17 cellular contexts compared by ENCODE assay signal in the genomic region with DNA sequence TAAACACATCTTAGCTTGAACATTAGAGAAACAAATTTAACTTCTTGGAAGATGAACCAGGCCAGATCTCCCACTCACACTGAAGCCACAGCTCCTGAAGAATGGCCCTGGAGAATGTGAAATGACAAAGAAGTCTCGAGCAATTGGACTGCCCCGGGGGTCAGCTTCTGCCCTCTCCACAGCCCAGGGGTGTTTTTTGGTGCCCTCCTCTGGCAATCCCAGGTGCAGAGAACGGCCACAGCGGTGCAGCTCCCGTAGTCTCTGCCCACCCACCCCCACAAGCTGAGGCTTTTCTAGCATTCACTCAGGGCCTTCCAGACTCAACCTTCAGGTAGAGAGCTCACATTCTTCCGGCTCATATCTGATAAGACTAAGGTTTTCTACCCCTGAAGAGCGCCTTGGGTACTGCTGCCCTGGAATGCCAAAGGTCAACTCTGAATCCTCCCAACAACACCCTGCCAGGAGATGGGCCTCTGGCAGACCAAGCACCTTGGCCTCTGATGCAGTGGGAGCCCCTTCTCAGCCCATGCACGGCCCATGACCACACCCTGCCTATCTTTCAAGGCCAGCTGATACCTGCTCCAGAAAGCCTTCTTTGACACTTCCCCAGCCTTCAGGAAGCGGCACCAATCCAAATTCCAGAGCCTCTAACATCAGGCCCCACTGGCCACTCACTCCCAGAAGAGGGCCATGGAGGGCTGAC.
DNase-seq lines count a peak whose midpoint lies in the region; ATAC-seq, FAIRE-seq and TF ChIP-seq lines count a peak whose summit lies in the region.
"Had no signal": no experiment of that assay in that cellular context is flagged by ENCODE, and none has a peak within 500 bp of the region (broad histone marks: within the 10 kb centered on the region; RNA-seq: fewer than 3 reads in every experiment).

No MANE protein-coding gene starts in this region.

- no peak for TF ChIP-seq EP300 in A549 (IDR thresholded peaks at IDR 0.05)

- TF ChIP-seq POLR2A in A549 (IDR thresholded peaks at IDR 0.05; ENCODE audit: low read length), result no peak

- CTCF ChIA-PET in A549 (lab: Yijun Ruan, JAX), result interaction anchor here (1.3 to 1.5 kb wide), 2 partner anchors 32 to 42 kb away, joined by 3 read pairs; no protein-coding TSS in a partner anchor
- CTCF ChIA-PET in A673 (lab: Charles Lee), result no interaction called here

- H3K4me1 ChIP-seq in A549 (peaks cover 16% of the 10 kb centered on the region), endodermal cell (ENCODE audit: control insufficient read depth, insufficient read depth, low read length) (no peaks in the 10 kb centered on the region), parathyroid adenoma (peaks cover 40% of the 10 kb centered on the region), A673 (ENCODE audit: insufficient read depth, low read length, poor library complexity, severe bottlenecking) (no peaks in the 10 kb centered on the region)

- H3K4me3 ChIP-seq in A549 (no peak overlapping the region), H7 (ENCODE audit: insufficient read depth, low read depth, low read length) (no peak overlapping the region), endodermal cell (ENCODE audit: low read length) (no peak overlapping the region), parathyroid adenoma (ENCODE audit: low read depth, low read length) (no peak overlapping the region), A673 (ENCODE audit: low read depth, low read length, poor library complexity, severe bottlenecking) (no peak overlapping the region)
- H3K4me3 ChIP-seq: SJSA1 had no signal

- H3K4me3 Mint-ChIP-seq in endodermal cell, result no peak overlapping the region

- H2AFZ ChIP-seq in parathyroid adenoma, result peak overlapping the region; percentile 48

- H3K36me3 Mint-ChIP-seq in endodermal cell (ENCODE audit: low read depth), result no peaks in the 10 kb centered on the region

- POLR2A ChIA-PET in A549 (lab: Yijun Ruan, JAX) (interaction anchor here (1.1 kb wide), 1 partner anchor 13 kb away, joined by 7 read pairs; no protein-coding TSS in a partner anchor), A673 (lab: Charles Lee; ENCODE audit: low non-redundant PET) (no interaction called here)

- H3K4me2 ChIP-seq in A549 (no peak overlapping the region), parathyroid adenoma (ENCODE audit: low read length) (no peak overlapping the region)

- no peak overlapping the region for H3K27ac Mint-ChIP-seq in endodermal cell

- no peak for TF ChIP-seq RAD21 in A549 (conservative IDR thresholded peaks at IDR 0.05 in 1 of 2, IDR thresholded peaks at IDR 0.05 in 1 of 2)

- no TSS peak for BruUV-seq in A673 (replicated peaks; lab: Mats Ljungman, UMichigan)

- peaks cover 59% of the 10 kb centered on the region for H3K27me3 Mint-ChIP-seq in endodermal cell (ENCODE audit: insufficient read depth)

- intact Hi-C loops in A673 (cut with micrococcal nuclease; ENCODE audit: unreplicated experiment), result no loop called here

- no peak for DNase-seq in A549 (ENCODE audit: low read depth in 1 of 2, low spot score in 1 of 2)
- DNase-seq in H7, result peak; percentile 70
- DNase-seq in endodermal cell, result peak; percentile 56
- no peak for DNase-seq in A673 (ENCODE audit: low spot score)
- DNase-seq in NCI-H446 treated with DMSO at 0.1 percent for 48 hours (lab: John Stamatoyannopoulos, UW), result no peak
- DNase-seq in NCI-H2029 treated with DMSO at 0.1 percent for 48 hours (lab: John Stamatoyannopoulos, UW), result no peak
- DNase-seq: ACHN, AML-193, COR-L47, NCI-H1105 treated with DMSO at 0.1 percent for 48 hours, NCI-H1694 treated with DMSO at 0.1 percent for 48 hours, NCI-H226, NCI-H526, RPMI8226 had no signal

- FAIRE-seq in A549 (lab: Jason Lieb, UNC), result no peak

- H3K9ac ChIP-seq in endodermal cell (ENCODE audit: extremely low read depth, low read length, poor library complexity, severe bottlenecking) (no peak overlapping the region), parathyroid adenoma (no peak overlapping the region)

- H3K36me3 ChIP-seq in H7 (replicated peaks; ENCODE audit: control insufficient read depth, insufficient read depth, low read length) (no peaks in the 10 kb centered on the region), endodermal cell (ENCODE audit: control insufficient read depth, insufficient read depth, low read length) (no peaks in the 10 kb centered on the region), parathyroid adenoma (ENCODE audit: control insufficient read depth, insufficient read depth, low read length) (no peaks in the 10 kb centered on the region), A673 (ENCODE audit: insufficient read depth, low read length, poor library complexity, severe bottlenecking) (no peaks in the 10 kb centered on the region)
- H3K36me3 ChIP-seq: SJSA1 had no signal

- H3K79me2 ChIP-seq in parathyroid adenoma, result no peaks in the 10 kb centered on the region

- H3K27me3 ChIP-seq in H7 (ENCODE audit: control insufficient read depth, insufficient read depth, low read length) (no peaks in the 10 kb centered on the region), endodermal cell (ENCODE audit: control insufficient read depth, insufficient read depth, low read length, poor library complexity, severe bottlenecking) (peaks cover 14% of the 10 kb centered on the region), parathyroid adenoma (ENCODE audit: control insufficient read depth, insufficient read depth, low read length) (no peaks in the 10 kb centered on the region), A673 (replicated peaks; ENCODE audit: insufficient read depth, low read depth, low read length, poor library complexity) (no peaks in the 10 kb centered on the region)
- H3K27me3 ChIP-seq: SJSA1 had no signal

- no peaks in the 10 kb centered on the region for H3K4me1 Mint-ChIP-seq in endodermal cell

- WGBS in A549 (ENCODE audit: missing lambda C conversion rate), result 70% methylated on average over 9 of the region's 9 CpGs
- WGBS in endodermal cell (ENCODE audit: insufficient coverage in 1 of 2, insufficient read length in 1 of 2), 2 experiments, result 79 to 88% methylated on average over 4 to 9 of the region's 9 CpGs

- no peaks in the 10 kb centered on the region for H3K9me3 ChIP-seq in A549
- no peaks in the 10 kb centered on the region for H3K9me3 ChIP-seq in endodermal cell (ENCODE audit: control insufficient read depth, low read length)
- H3K9me3 ChIP-seq in parathyroid adenoma (ENCODE audit: control insufficient read depth, low read length), result no peaks in the 10 kb centered on the region
- no peaks in the 10 kb centered on the region for H3K9me3 ChIP-seq in A673 (ENCODE audit: low read depth, low read length, poor library complexity, severe bottlenecking)
- H3K9me3 ChIP-seq: SJSA1 had no signal

- no peak for ATAC-seq in A549
- ATAC-seq: HCT116 had no signal

- TF ChIP-seq CTCF in A549 (IDR thresholded peaks at IDR 0.05) (no peak), endodermal cell (conservative IDR thresholded peaks at IDR 0.05) (peak; percentile 47), parathyroid adenoma (IDR thresholded peaks at IDR 0.05) (no peak), A673 (conservative IDR thresholded peaks at IDR 0.05; ENCODE audit: low read depth, low read length) (no peak)

- H3K9me3 Mint-ChIP-seq in endodermal cell, result no peaks in the 10 kb centered on the region

- H3K27ac ChIP-seq in A549 (peak overlapping the region in 1 of 2 experiments; percentile 3; a peak in 1 of 6 replicates), endodermal cell (ENCODE audit: low read depth, low read length) (no peak overlapping the region), parathyroid adenoma (no peak overlapping the region), A673 (ENCODE audit: low read depth, low read length, poor library complexity, severe bottlenecking) (no peak overlapping the region)
- H3K27ac ChIP-seq: SJSA1 had no signal

TF ChIP-seq in A549, 52 proteins besides CTCF, POLR2A, EP300 and RAD21:
- TF ChIP-seq SMC3 (IDR thresholded peaks at IDR 0.05) (0 out of 3 replicates have a peak, but pooled peaks have one; percentile 11), MAZ (IDR thresholded peaks at IDR 0.05; ENCODE audit: borderline replicate concordance, low read depth, low read length) (no peak)

Comparison
In these comparisons a context has a peak if more than half of its experiments do, and no peak if none do; other contexts are left out.
1. DNase-seq: peak in H7 (single experiment) and endodermal cell (single experiment); none in A549 (0 of 2), A673 (single experiment), NCI-H446 treated with DMSO at 0.1 percent for 48 hours (single experiment) and NCI-H2029 treated with DMSO at 0.1 percent for 48 hours (single experiment).